Comparison of ENCODE assay signal across 16 cellular contexts in the genomic region with DNA sequence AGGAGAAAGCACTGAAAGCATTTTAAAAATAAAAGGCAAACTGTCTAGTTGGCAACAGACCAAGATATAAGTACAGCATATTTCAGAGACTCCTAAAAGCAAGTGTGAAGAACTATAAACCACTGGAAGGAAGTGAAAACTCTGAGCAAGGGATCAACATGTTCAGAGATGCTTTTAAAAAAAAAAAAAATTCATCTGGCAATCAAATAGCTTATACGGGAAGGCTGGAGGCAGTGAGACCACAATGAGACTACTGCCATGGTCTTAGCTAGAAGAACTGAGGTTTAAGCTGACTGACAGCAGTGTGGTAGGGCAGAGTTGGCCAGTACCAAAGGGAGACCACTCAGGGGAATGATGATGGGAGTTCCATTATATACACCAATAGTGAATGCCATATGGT.
DNase-seq lines count a peak whose midpoint lies in the region; ATAC-seq and TF ChIP-seq lines count a peak whose summit lies in the region.
"Had no signal": no experiment of that assay in that cellular context is flagged by ENCODE, and none has a peak within 500 bp of the region (broad histone marks: within the 10 kb centered on the region; RNA-seq: fewer than 3 reads in every experiment).

No MANE protein-coding gene starts in this region.

- no peak overlapping the region for H3K4me3 Mint-ChIP-seq in T-helper 1 cell treated with Interleukin-12 subunit alpha and Interleukin-12 subunit beta and Interleukin-4 antibody, amounts not matched to agents 30 μg/mL and 1 μg/mL, for 36 hours
- H3K4me3 Mint-ChIP-seq in IgD-negative memory B cell (peak overlapping the region; percentile 6 to 92 (median 44)), T-helper 17 cell (peak overlapping the region; percentile 64), naive B cell (peak overlapping the region; percentile 50 to 84 (median 74))
- H3K4me3 Mint-ChIP-seq: activated CD4-positive, alpha-beta T cell treated with anti-CD3 and anti-CD28 coated beads, Interleukin-2, amount 10 ng/mL, durations not matched to agents 7 days and 5 days; activated naive CD4-positive, alpha-beta T cell treated with anti-CD3 and anti-CD28 coated beads for 36 hours; H9 had no signal

- TF ChIP-seq CTCF in psoas muscle (IDR thresholded peaks at IDR 0.05): no peak

- no peak overlapping the region for H3K4me3 ChIP-seq in psoas muscle
- H3K4me3 ChIP-seq: A549, ovary, suprapubic skin had no signal

- peaks cover 10% of the 10 kb centered on the region for H3K9me3 Mint-ChIP-seq in T-helper 1 cell treated with Interleukin-12 subunit alpha and Interleukin-12 subunit beta and Interleukin-4 antibody, amounts not matched to agents 30 μg/mL and 1 μg/mL, for 36 hours
- peaks cover 2 to 6% (median 2%) of the 10 kb centered on the region in 3 donors for H3K9me3 Mint-ChIP-seq in IgD-negative memory B cell
- peaks cover 4 to 16% (median 6%) of the 10 kb centered on the region in 7 donors for H3K9me3 Mint-ChIP-seq in naive B cell

- WGBS in psoas muscle, 3 donors: 13 to 19% (median 17%) methylated on average over 1 of the region's 1 CpG

- no peak overlapping the region for H3K27ac ChIP-seq in psoas muscle
- H3K27ac ChIP-seq: A549, ovary, suprapubic skin had no signal

- H3K27me3 Mint-ChIP-seq in T-helper 1 cell treated with Interleukin-12 subunit alpha and Interleukin-12 subunit beta and Interleukin-4 antibody, amounts not matched to agents 30 μg/mL and 1 μg/mL, for 36 hours (ENCODE audit: low read depth): no peaks in the 10 kb centered on the region
- H3K27me3 Mint-ChIP-seq in IgD-negative memory B cell (peaks cover 2% of the 10 kb centered on the region), T-helper 17 cell (no peaks in the 10 kb centered on the region), naive B cell (no peaks in the 10 kb centered on the region)
- H3K27me3 Mint-ChIP-seq: activated CD4-positive, alpha-beta T cell treated with anti-CD3 and anti-CD28 coated beads, Interleukin-2, amount 10 ng/mL, durations not matched to agents 7 days and 5 days had no signal

- peaks cover 33% of the 10 kb centered on the region for H3K4me1 Mint-ChIP-seq in T-helper 1 cell treated with Interleukin-12 subunit alpha and Interleukin-12 subunit beta and Interleukin-4 antibody, amounts not matched to agents 30 μg/mL and 1 μg/mL, for 36 hours (ENCODE audit: low read depth)
- H3K4me1 Mint-ChIP-seq in IgD-negative memory B cell: peaks cover 68 to 82% (median 79%) of the 10 kb centered on the region in 3 donors
- H3K4me1 Mint-ChIP-seq in T-helper 17 cell: peaks cover 36% of the 10 kb centered on the region
- peaks cover 81 to 94% (median 91%) of the 10 kb centered on the region in 3 donors for H3K4me1 Mint-ChIP-seq in naive B cell

- H3K27me3 ChIP-seq in psoas muscle (ENCODE audit: insufficient read depth in 3 of 3, low read length in 2 of 3): no peaks in the 10 kb centered on the region
- H3K27me3 ChIP-seq: ovary, suprapubic skin had no signal

- ATAC-seq in T-helper 17 cell (no peak), naive B cell (ENCODE audit: low read depth in 2 of 2) (peak; percentile 49 to 56), psoas muscle (no peak)
- ATAC-seq: A549 had no signal

- DNase-seq in T-helper 1 cell (no peak), T-helper 17 cell (no peak), naive B cell (peak; percentile 35), psoas muscle (no peak), DMS114 treated with DMSO at 0.1 percent for 48 hours (lab: John Stamatoyannopoulos, UW; ENCODE audit: unreplicated experiment) (no peak)
- DNase-seq in central memory CD4-positive, alpha-beta T cell: no peak
- DNase-seq: activated CD4-positive, alpha-beta T cell treated with anti-CD3 and anti-CD28 coated beads, Interleukin-2, amount 10 ng/mL, durations not matched to agents 7 days and 5 days; activated naive CD4-positive, alpha-beta T cell treated with anti-CD3 and anti-CD28 coated beads for 36 hours; H9; midbrain; ovary; SW 1271 had no signal

- intact Hi-C loops in psoas muscle (cut with DNase I): no loop called here

- H3K36me3 Mint-ChIP-seq in T-helper 1 cell treated with Interleukin-12 subunit alpha and Interleukin-12 subunit beta and Interleukin-4 antibody, amounts not matched to agents 30 μg/mL and 1 μg/mL, for 36 hours (ENCODE audit: low read depth): peaks cover under 1% of the 10 kb centered on the region
- H3K36me3 Mint-ChIP-seq in IgD-negative memory B cell (peaks cover 7% of the 10 kb centered on the region), T-helper 17 cell (ENCODE audit: low read depth) (peaks cover 6% of the 10 kb centered on the region), naive B cell (peaks cover 3 to 11% of the 10 kb centered on the region in 2 donors)

- H3K4me1 ChIP-seq in psoas muscle: no peaks in the 10 kb centered on the region
- H3K4me1 ChIP-seq: A549 had no signal

- peak overlapping the region; percentile 23 for H3K27ac Mint-ChIP-seq in T-helper 1 cell treated with Interleukin-12 subunit alpha and Interleukin-12 subunit beta and Interleukin-4 antibody, amounts not matched to agents 30 μg/mL and 1 μg/mL, for 36 hours
- H3K27ac Mint-ChIP-seq in IgD-negative memory B cell (peak overlapping the region; percentile 7 to 18 (median 10)), T-helper 17 cell (no peak overlapping the region), naive B cell (peak overlapping the region; percentile 48 to 89 (median 74))
- H3K27ac Mint-ChIP-seq: activated naive CD4-positive, alpha-beta T cell treated with anti-CD3 and anti-CD28 coated beads for 36 hours had no signal

- H3K9me3 ChIP-seq in T-helper 17 cell (ENCODE audit: control insufficient read depth, low read length, poor library complexity, severe bottlenecking): no peaks in the 10 kb centered on the region
- no peaks in the 10 kb centered on the region for H3K9me3 ChIP-seq in psoas muscle
- H3K9me3 ChIP-seq: A549, ovary, suprapubic skin had no signal

- no peaks in the 10 kb centered on the region for H3K36me3 ChIP-seq in psoas muscle (ENCODE audit: insufficient read depth in 1 of 2, low read depth in 1 of 2)
- H3K36me3 ChIP-seq: ovary, suprapubic skin had no signal

Comparison
In these comparisons a context has a peak if more than half of its experiments do, and no peak if none do; other contexts are left out.
1. ATAC-seq: peak in naive B cell (2 of 2); none in T-helper 17 cell (single experiment) and psoas muscle (0 of 4).